1 cellular context compared by ENCODE assay signal in the genomic region with DNA sequence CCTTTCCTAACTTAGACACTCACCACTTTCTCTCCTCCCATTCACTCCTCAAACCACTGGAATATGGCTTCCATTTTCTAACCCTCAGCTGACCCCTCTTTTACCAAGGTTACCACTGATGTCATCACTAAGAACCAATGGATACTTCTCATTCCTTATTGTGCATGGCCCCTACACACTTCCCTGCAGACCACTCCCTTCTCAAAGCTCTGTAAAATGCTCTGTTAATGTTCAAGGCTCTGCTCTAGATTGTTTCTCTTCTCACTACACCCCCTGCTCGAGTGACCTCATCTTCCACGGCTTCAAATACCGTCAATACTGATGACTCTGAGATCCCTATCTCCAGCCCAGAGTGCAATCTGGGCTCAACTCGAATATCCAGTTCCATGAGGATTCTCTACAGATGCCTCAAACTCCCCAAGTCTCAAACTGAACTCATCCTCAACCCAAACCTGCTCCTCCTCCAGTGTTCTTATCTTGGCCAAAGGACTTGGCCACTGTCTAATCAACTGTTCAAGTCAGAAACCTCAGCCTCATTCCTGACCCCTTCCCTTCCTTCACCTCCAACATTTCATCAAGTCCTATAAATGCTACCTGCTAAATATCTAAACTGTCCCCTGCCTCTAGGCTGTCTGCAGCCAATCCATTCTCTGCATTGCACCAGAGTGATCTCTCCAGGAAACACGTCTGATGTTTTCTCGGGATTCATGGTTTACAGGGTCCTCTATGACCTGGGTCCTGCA.
TF ChIP-seq lines count a peak whose summit lies in the region.

No MANE protein-coding gene starts in this region.

TF ChIP-seq in IMR-90, 13 proteins besides CTCF, POLR2A, EP300 and RAD21:
- TF ChIP-seq MAFK (IDR thresholded peaks at IDR 0.05; ENCODE audit: low read depth, low read length), result no peak
- no peak for TF ChIP-seq FOS (IDR thresholded peaks at IDR 0.05; ENCODE audit: low read depth, low read length)
- no peak for TF ChIP-seq CEBPB (IDR thresholded peaks at IDR 0.05; ENCODE audit: low read depth, low read length)
